In the genomic region with DNA sequence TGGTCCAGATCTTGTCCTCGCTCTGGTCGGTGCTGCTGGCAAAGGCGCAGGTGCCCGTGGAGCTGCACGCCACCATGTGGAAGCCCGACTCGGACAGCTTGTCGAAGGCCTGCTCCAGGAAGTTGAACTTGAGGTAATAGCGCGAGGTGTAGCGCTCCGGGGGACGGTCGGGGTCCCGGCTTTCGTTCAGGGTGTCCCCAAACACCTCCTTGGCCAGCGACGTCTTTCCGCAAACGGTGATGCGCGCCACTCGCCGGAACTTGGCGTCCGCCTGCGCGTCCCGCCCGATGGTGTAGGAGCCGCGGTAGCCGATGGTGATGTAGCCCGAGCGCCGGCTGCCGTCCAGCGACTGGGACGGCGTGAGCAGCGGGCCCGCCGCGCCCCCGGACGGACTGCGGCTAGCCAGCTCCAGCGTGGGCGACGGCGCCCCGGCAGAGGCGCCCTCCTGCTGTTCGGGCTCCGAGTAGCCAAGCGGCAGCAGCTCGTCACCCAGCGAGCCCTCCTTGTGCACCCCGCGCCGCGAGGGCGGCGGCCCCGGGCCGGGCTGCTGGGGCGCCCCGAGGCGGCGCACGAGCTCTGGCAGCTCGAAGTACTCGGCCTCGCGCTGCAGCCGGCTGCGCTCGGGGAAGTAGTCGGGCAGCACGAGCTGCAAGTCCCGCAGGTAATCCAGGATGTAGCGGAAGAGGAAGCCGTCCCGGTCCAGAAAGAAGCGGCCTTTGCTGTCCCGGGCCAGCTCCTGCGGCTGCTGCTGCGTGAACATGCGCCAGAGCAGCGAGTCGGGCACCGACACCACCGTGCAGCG, we compare ENCODE assay signal across 8 cellular contexts. TPM values are rescaled to one million over a fixed set of nuclear protein-coding genes. Genes with fewer than 3 reads are reported as not detected.
DNase-seq lines count a peak whose midpoint lies in the region; ATAC-seq and TF ChIP-seq lines count a peak whose summit lies in the region.

No MANE protein-coding gene starts in this region.

- H3K9ac ChIP-seq in endocrine pancreas (ENCODE audit: control insufficient read depth, insufficient read depth, low read length): peak overlapping the region; percentile 87

- CTCF ChIA-PET in AG04449 (lab: Yijun Ruan, JAX): interaction anchor here (0.6 to 6.1 kb wide), 12 partner anchors 9 to 1016 kb away, joined by 3 to 41 read pairs (median 4); no protein-coding TSS in a partner anchor

- DNase-seq in AG04449 (ENCODE audit: low read depth, low spot score): no peak
- peak; percentile 71 for DNase-seq in NCI-H526 treated with DMSO at 0.1 percent for 48 hours (lab: John Stamatoyannopoulos, UW)
- DNase-seq in activated CD8-positive, alpha-beta memory T cell treated with anti-CD3 and anti-CD28 coated beads for 48 hours (ENCODE audit: low read depth in 2 of 3, low spot score in 2 of 3): peak; percentile 26 to 44 (median 28)
- peak; percentile 65 for DNase-seq in stimulated activated CD8-positive, alpha-beta memory T cell treated with anti-CD3 and anti-CD28 coated beads, Interleukin-4, amount 100 ng/mL, for 48 hours

- H3K4me1 ChIP-seq in endocrine pancreas (ENCODE audit: control insufficient read depth, insufficient read depth, low read length) (peaks cover 15% of the 10 kb centered on the region), mononuclear cell (ENCODE audit: insufficient read depth, low read length) (peaks cover 25% of the 10 kb centered on the region)

- H3K4me3 ChIP-seq in AG04449 (ENCODE audit: low read depth, low read length) (peak overlapping the region; percentile 58), endocrine pancreas (ENCODE audit: control insufficient read depth, insufficient read depth, low read length) (peak overlapping the region; percentile 91), mononuclear cell (ENCODE audit: low read length) (peak overlapping the region; percentile 66)

- ATAC-seq in GM18520 (IDR thresholded peaks at IDR 0.05; ENCODE audit: unreplicated experiment) (peak; percentile 32), HG03060 (IDR thresholded peaks at IDR 0.05; ENCODE audit: low read depth, unreplicated experiment) (peak; percentile 23)

- H3K27me3 ChIP-seq in endocrine pancreas (ENCODE audit: control insufficient read depth, insufficient read depth, low read length): no peaks in the 10 kb centered on the region
- no peaks in the 10 kb centered on the region for H3K27me3 ChIP-seq in mononuclear cell (ENCODE audit: insufficient read depth, low read length)

- POLR2A ChIA-PET in AG04449 (lab: Yijun Ruan, JAX): no interaction called here

- no peaks in the 10 kb centered on the region for H3K36me3 ChIP-seq in endocrine pancreas (ENCODE audit: control insufficient read depth, insufficient read depth, low read length)

- H3K9me3 ChIP-seq in endocrine pancreas (ENCODE audit: control insufficient read depth, low read length): no peaks in the 10 kb centered on the region
- H3K9me3 ChIP-seq in mononuclear cell (ENCODE audit: low read depth, low read length): no peaks in the 10 kb centered on the region

- TF ChIP-seq CTCF in AG04449 (IDR thresholded peaks at IDR 0.05; ENCODE audit: insufficient read depth, low read length, missing control alignments): no peak

RNA-seq across cellular contexts. Expression of a gene that starts 0.8 kb away (rescaled TPM):
- total RNA-seq in mononuclear cell: 29.1 TPM
